30 cellular contexts compared by ENCODE assay signal in genomic region chr1:176957603-176958002, GRCh38.
"Had no signal": no experiment of that assay in that cellular context is flagged by ENCODE, and none has a peak within 500 bp of the region (broad histone marks: within the 10 kb centered on the region; RNA-seq: fewer than 3 reads in every experiment).

No MANE protein-coding gene starts in this region.

- H3K9me3 ChIP-seq: esophagus muscularis mucosa, gastroesophageal sphincter, heart left ventricle, mucosa of descending colon, neutrophil, sigmoid colon, transverse colon, upper lobe of right lung, uterus had no signal

- H3K9ac ChIP-seq: parathyroid adenoma had no signal

- H3K4me1 Mint-ChIP-seq: immature natural killer cell; memory B cell; mesothelial cell of epicardium; naive B cell; stimulated activated naive B cell treated with anti-CD40 and anti-IgM and Interleukin-4, amounts not matched to agents 10 μg/mL and 1 μg/mL and 100 μg/mL, for 72 hours had no signal

- DNase-seq: dermis blood vessel endothelial cell; effector memory CD4-positive, alpha-beta T cell; foreskin keratinocyte; heart left ventricle; immature natural killer cell; left ventricle myocardium superior; mucosa of descending colon; naive B cell; right cardiac atrium; sigmoid colon; stimulated activated CD4-positive, alpha-beta T cell treated with anti-CD3 and anti-CD28 coated beads, Interleukin-15, amount 100 ng/mL, for 24 hours; stimulated activated CD4-positive, alpha-beta T cell treated with anti-CD3 and anti-CD28 coated beads, Interleukin-2, amount 100 ng/mL, for 48 hours; stimulated activated naive B cell treated with anti-CD40 and anti-IgM and Interleukin-4, amounts not matched to agents 10 μg/mL and 1 μg/mL and 100 μg/mL, for 72 hours; transverse colon; upper lobe of right lung; uterus had no signal

- H3K27me3 Mint-ChIP-seq: natural killer cell treated with Interleukin-12 subunit alpha and Interleukin-12 subunit beta and Interleukin-15 and Interleukin-18, amount 100 ng/mL, for 72 hours had no signal

- H3K27ac Mint-ChIP-seq: immature natural killer cell; memory B cell; mesothelial cell of epicardium; naive B cell; natural killer cell treated with Interleukin-12 subunit alpha and Interleukin-12 subunit beta and Interleukin-15 and Interleukin-18, amount 100 ng/mL, for 72 hours; progenitor cell of endocrine pancreas; stimulated activated naive B cell treated with anti-CD40 and anti-IgM and Interleukin-4, amounts not matched to agents 10 μg/mL and 1 μg/mL and 100 μg/mL, for 72 hours; stimulated activated naive CD8-positive, alpha-beta T cell treated with anti-CD3 and anti-CD28 coated beads, Interleukin-15, Interleukin-2, amounts not matched to agents 100 ng/mL and 50 ng/mL, for 24 hours had no signal

- H2AFZ ChIP-seq: hepatocyte, parathyroid adenoma had no signal

- H3K27me3 ChIP-seq: foreskin keratinocyte, gastroesophageal sphincter, heart left ventricle, hepatocyte, neutrophil, sigmoid colon, transverse colon, upper lobe of right lung, uterus had no signal

- H3K4me3 Mint-ChIP-seq: immature natural killer cell; memory B cell; mesothelial cell of epicardium; naive B cell; natural killer cell treated with Interleukin-12 subunit alpha and Interleukin-12 subunit beta and Interleukin-15 and Interleukin-18, amount 100 ng/mL, for 72 hours; neural crest cell; stimulated activated naive B cell treated with anti-CD40 and anti-IgM and Interleukin-4, amounts not matched to agents 10 μg/mL and 1 μg/mL and 100 μg/mL, for 72 hours; stimulated activated naive CD8-positive, alpha-beta T cell treated with anti-CD3 and anti-CD28 coated beads, Interleukin-15, Interleukin-2, amounts not matched to agents 100 ng/mL and 50 ng/mL, for 24 hours had no signal

- H3K36me3 ChIP-seq: esophagus muscularis mucosa, gastroesophageal sphincter, heart left ventricle, neutrophil, sigmoid colon, transverse colon, upper lobe of right lung, uterus had no signal

- H3K4me1 ChIP-seq: esophagus muscularis mucosa, foreskin keratinocyte, gastroesophageal sphincter, heart left ventricle, parathyroid adenoma, sigmoid colon, transverse colon, upper lobe of right lung, uterus had no signal

- H3K79me2 ChIP-seq: hepatocyte, parathyroid adenoma had no signal

- H3K4me2 ChIP-seq: hepatocyte had no signal

- ATAC-seq: foreskin keratinocyte; gastroesophageal sphincter; heart left ventricle; left ventricle myocardium superior; mucosa of descending colon; natural killer cell treated with Interleukin-12 subunit alpha and Interleukin-12 subunit beta and Interleukin-15 and Interleukin-18, amount 100 ng/mL, for 72 hours; right cardiac atrium; stimulated activated naive B cell treated with anti-CD40 and anti-IgM and Interleukin-4, amounts not matched to agents 10 μg/mL and 1 μg/mL and 100 μg/mL, for 72 hours; upper lobe of right lung had no signal

- H3K4me3 ChIP-seq: coronary artery, esophagus muscularis mucosa, gastroesophageal sphincter, heart left ventricle, hepatocyte, lung, mucosa of descending colon, sigmoid colon, skin epidermis, transverse colon, upper lobe of right lung, uterus had no signal

- H3K36me3 Mint-ChIP-seq: immature natural killer cell; memory B cell; mesothelial cell of epicardium; naive B cell; natural killer cell treated with Interleukin-12 subunit alpha and Interleukin-12 subunit beta and Interleukin-15 and Interleukin-18, amount 100 ng/mL, for 72 hours; stimulated activated naive B cell treated with anti-CD40 and anti-IgM and Interleukin-4, amounts not matched to agents 10 μg/mL and 1 μg/mL and 100 μg/mL, for 72 hours had no signal

- H3K27ac ChIP-seq: coronary artery, esophagus muscularis mucosa, foreskin keratinocyte, gastroesophageal sphincter, heart left ventricle, hepatocyte, neutrophil, parathyroid adenoma, sigmoid colon, skin epidermis, transverse colon, upper lobe of right lung, uterus had no signal

- H3K9me3 Mint-ChIP-seq: memory B cell; mesothelial cell of epicardium; naive B cell; neural crest cell; stimulated activated naive B cell treated with anti-CD40 and anti-IgM and Interleukin-4, amounts not matched to agents 10 μg/mL and 1 μg/mL and 100 μg/mL, for 72 hours had no signal
